ENCODE assay signal across 26 cellular contexts in genomic region chr13:91960947-91961346, GRCh38.
"Had no signal": no experiment of that assay in that cellular context is flagged by ENCODE, and none has a peak within 500 bp of the region (broad histone marks: within the 10 kb centered on the region; RNA-seq: fewer than 3 reads in every experiment).

No MANE protein-coding gene starts in this region.

- H3K4me1 ChIP-seq: neural progenitor cell, parathyroid adenoma, psoas muscle, spleen, stomach, thyroid gland, transverse colon, upper lobe of right lung, uterus had no signal

- H3K9me3 ChIP-seq: ovary, psoas muscle, thoracic aorta, thyroid gland, transverse colon, upper lobe of right lung, uterus had no signal

- ATAC-seq: naive thymus-derived CD4-positive, alpha-beta T cell; natural killer cell; psoas muscle; right cardiac atrium; sciatic nerve; stimulated activated effector memory CD8-positive, alpha-beta T cell treated with anti-CD3 and anti-CD28 coated beads, Interleukin-12 subunit alpha, Interleukin-12 subunit beta, amount 100 ng/mL, for 72 hours; stimulated activated naive B cell treated with anti-CD40 and anti-IgM and Interleukin-4, amounts not matched to agents 10 μg/mL and 1 μg/mL and 100 μg/mL, for 72 hours; upper lobe of right lung had no signal

- H3K27ac ChIP-seq: neural progenitor cell, ovary, parathyroid adenoma, psoas muscle, skin epidermis, spleen, stomach, thoracic aorta, thyroid gland, transverse colon, upper lobe of right lung, uterus had no signal

- H3K36me3 ChIP-seq: neural progenitor cell, ovary, spleen, stomach, thoracic aorta, thyroid gland, transverse colon, upper lobe of right lung, uterus had no signal

- DNase-seq: naive thymus-derived CD4-positive, alpha-beta T cell; natural killer cell; occipital lobe; ovary; posterior cingulate gyrus; psoas muscle; right cardiac atrium; spleen; stimulated activated CD4-positive, alpha-beta T cell treated with anti-CD3 and anti-CD28 coated beads, Interleukin-12 subunit alpha, Interleukin-12 subunit beta, amount 100 ng/mL, for 4 hours; stimulated activated CD4-positive, alpha-beta T cell treated with anti-CD3 and anti-CD28 coated beads, Interleukin-1b, Interleukin-23, amount 100 ng/mL, for 48 hours; stimulated activated CD4-positive, alpha-beta T cell treated with anti-CD3 and anti-CD28 coated beads, Interleukin-4, amount 100 ng/mL, for 1 hour; stimulated activated CD4-positive, alpha-beta T cell treated with anti-CD3 and anti-CD28 coated beads, Interleukin-4, amount 100 ng/mL, for 4 hours; stimulated activated naive B cell treated with anti-CD40 and anti-IgM and Interleukin-4, amounts not matched to agents 10 μg/mL and 1 μg/mL and 100 μg/mL, for 72 hours; stimulated activated naive CD4-positive, alpha-beta T cell treated with Interleukin-2 at 50 U/mL for 16 hours; stomach; thyroid gland; transverse colon; upper lobe of right lung; uterus had no signal

- H3K4me3 ChIP-seq: neural progenitor cell, ovary, psoas muscle, skin epidermis, smooth muscle cell, spleen, stomach, thoracic aorta, thyroid gland, transverse colon, upper lobe of right lung, uterus had no signal

- H3K27me3 ChIP-seq: neural progenitor cell, ovary, spleen, stomach, thyroid gland, transverse colon, upper lobe of right lung, uterus had no signal
